ENCODE assay signal across 10 cellular contexts in the genomic region with DNA sequence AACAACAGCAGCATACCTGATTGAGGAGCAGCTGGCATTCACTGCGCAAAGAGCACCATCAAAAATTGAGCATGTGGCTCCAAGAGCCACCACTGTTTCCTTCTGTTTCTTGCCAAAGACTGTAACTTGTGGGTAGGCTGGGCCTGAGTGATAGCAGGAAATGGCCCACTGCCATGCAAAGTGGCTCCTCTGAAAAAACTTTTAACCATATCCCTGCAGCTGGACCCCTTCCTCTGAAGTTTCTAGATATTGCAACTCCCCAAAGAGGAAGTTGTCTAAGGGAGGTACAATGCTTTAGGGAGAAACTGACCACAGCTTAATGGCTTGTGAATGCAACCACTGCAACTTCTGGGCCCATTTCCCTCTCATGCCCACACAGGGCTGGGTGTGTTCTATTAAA.
DNase-seq lines count a peak whose midpoint lies in the region; ATAC-seq and TF ChIP-seq lines count a peak whose summit lies in the region.
"Had no signal": no experiment of that assay in that cellular context is flagged by ENCODE, and none has a peak within 500 bp of the region (broad histone marks: within the 10 kb centered on the region; RNA-seq: fewer than 3 reads in every experiment).

No MANE protein-coding gene starts in this region.

- no peak overlapping the region for H3K4me3 Mint-ChIP-seq in chondrocyte (ENCODE audit: unreplicated experiment)

- peaks cover 5% of the 10 kb centered on the region for H3K36me3 Mint-ChIP-seq in chondrocyte (ENCODE audit: low read depth)

- no peaks in the 10 kb centered on the region for H3K36me3 ChIP-seq in left ventricle myocardium inferior
- H3K36me3 ChIP-seq: sigmoid colon had no signal

- H3K9me3 Mint-ChIP-seq in chondrocyte (ENCODE audit: low read depth), result peaks cover 27% of the 10 kb centered on the region

- H3K9me3 ChIP-seq in left ventricle myocardium inferior (replicated peaks), result peaks cover 17% of the 10 kb centered on the region
- H3K9me3 ChIP-seq: sigmoid colon had no signal

- no peaks in the 10 kb centered on the region for H3K27me3 Mint-ChIP-seq in chondrocyte (ENCODE audit: low read depth)

- DNase-seq in HL-60 (ENCODE audit: low read depth in 1 of 2, low spot score in 1 of 2) (peak; percentile 80 to 86), left ventricle myocardium inferior (peak; percentile 16), NCI-H526 treated with DMSO at 0.1 percent for 48 hours (lab: John Stamatoyannopoulos, UW) (no peak), SK-N-DZ (ENCODE audit: low spot score) (no peak), NK-92 (lab: John Stamatoyannopoulos, UW; ENCODE audit: unreplicated experiment) (no peak), chondrocyte (ENCODE audit: low spot score) (no peak)
- DNase-seq: activated effector memory CD4-positive, alpha-beta T cell treated with Interleukin-2 at 50 U/mL for 16 hours; sigmoid colon had no signal

- no peak overlapping the region for H3K27ac Mint-ChIP-seq in chondrocyte (ENCODE audit: unreplicated experiment)

- H3K27me3 ChIP-seq in HL-60 (ENCODE audit: insufficient read depth, poor library complexity, severe bottlenecking) (no peaks in the 10 kb centered on the region), left ventricle myocardium inferior (ENCODE audit: low read depth) (no peaks in the 10 kb centered on the region)
- H3K27me3 ChIP-seq: sigmoid colon had no signal

- TF ChIP-seq CTCF in HL-60 (IDR thresholded peaks at IDR 0.05; ENCODE audit: insufficient read depth, low read length) (no peak), left ventricle myocardium inferior (IDR thresholded peaks at IDR 0.05; ENCODE audit: borderline replicate concordance) (no peak), chondrocyte (IDR thresholded peaks at IDR 0.05) (no peak)

- peak overlapping the region; percentile 84 for H3K27ac ChIP-seq in HL-60 (replicated peaks)
- H3K27ac ChIP-seq in left ventricle myocardium inferior (replicated peaks), result no peak overlapping the region
- H3K27ac ChIP-seq: sigmoid colon had no signal

- ATAC-seq in GM18511 (IDR thresholded peaks at IDR 0.05; ENCODE audit: unreplicated experiment) (peak; percentile 97), GM21825 (IDR thresholded peaks at IDR 0.05; ENCODE audit: unreplicated experiment) (peak; percentile 98)

- no peaks in the 10 kb centered on the region for H3K4me1 ChIP-seq in left ventricle myocardium inferior
- H3K4me1 ChIP-seq: sigmoid colon had no signal

- H3K4me3 ChIP-seq in HL-60 (replicated peaks; ENCODE audit: insufficient read depth, low read length), result no peak overlapping the region
- no peak overlapping the region for H3K4me3 ChIP-seq in left ventricle myocardium inferior
- H3K4me3 ChIP-seq: sigmoid colon had no signal

- intact Hi-C loops in left ventricle myocardium inferior (cut with micrococcal nuclease), result no loop called here

- peaks cover 10% of the 10 kb centered on the region for H3K4me1 Mint-ChIP-seq in chondrocyte (ENCODE audit: low read depth)

Comparison
In these comparisons a context has a peak if more than half of its experiments do, and no peak if none do; other contexts are left out.
1. DNase-seq: peak in HL-60 (2 of 2) and left ventricle myocardium inferior (single experiment); none in NCI-H526 treated with DMSO at 0.1 percent for 48 hours (single experiment), SK-N-DZ (single experiment), NK-92 (single experiment) and chondrocyte (single experiment).